Comparison of ENCODE assay signal across 14 cellular contexts in genomic region chrX:10243056-10243455, GRCh38.
"Had no signal": no experiment of that assay in that cellular context is flagged by ENCODE, and none has a peak within 500 bp of the region (broad histone marks: within the 10 kb centered on the region; RNA-seq: fewer than 3 reads in every experiment).

No MANE protein-coding gene starts in this region.

- H3K9me3 ChIP-seq: esophagus muscularis mucosa, left lung, ovary, thoracic aorta had no signal

- H3K27ac ChIP-seq: cardiac muscle cell, esophagus muscularis mucosa, hepatocyte, left lung, ovary, thoracic aorta had no signal

- H3K4me2 ChIP-seq: hepatocyte had no signal

- H3K4me3 ChIP-seq: cardiac muscle cell, esophagus muscularis mucosa, hepatocyte, left lung, ovary, thoracic aorta had no signal

- DNase-seq: activated naive CD4-positive, alpha-beta T cell treated with anti-CD3 and anti-CD28 coated beads for 36 hours; activated T-cell treated with anti-CD3 and anti-CD28 coated beads for 4 hours; kidney; left lung; mammary epithelial cell; naive B cell; ovary; T-helper 9 cell had no signal

- H3K36me3 ChIP-seq: cardiac muscle cell, esophagus muscularis mucosa, left lung, ovary, thoracic aorta had no signal

- H3K4me1 ChIP-seq: left lung had no signal

- H3K27me3 ChIP-seq: cardiac muscle cell, esophagus muscularis mucosa, hepatocyte, left lung, ovary had no signal

- ATAC-seq: activated CD4-positive, CD25-positive, alpha-beta regulatory T cell treated with anti-CD3 and anti-CD28 coated beads, Interleukin-2, amount 50 U/mL, for 24 hours; left lung; stimulated activated effector memory CD8-positive, alpha-beta T cell treated with anti-CD3 and anti-CD28 coated beads, Interleukin-12 subunit alpha, Interleukin-12 subunit beta, amount 100 ng/mL, for 72 hours had no signal
